8 cellular contexts compared by ENCODE assay signal in the genomic region with DNA sequence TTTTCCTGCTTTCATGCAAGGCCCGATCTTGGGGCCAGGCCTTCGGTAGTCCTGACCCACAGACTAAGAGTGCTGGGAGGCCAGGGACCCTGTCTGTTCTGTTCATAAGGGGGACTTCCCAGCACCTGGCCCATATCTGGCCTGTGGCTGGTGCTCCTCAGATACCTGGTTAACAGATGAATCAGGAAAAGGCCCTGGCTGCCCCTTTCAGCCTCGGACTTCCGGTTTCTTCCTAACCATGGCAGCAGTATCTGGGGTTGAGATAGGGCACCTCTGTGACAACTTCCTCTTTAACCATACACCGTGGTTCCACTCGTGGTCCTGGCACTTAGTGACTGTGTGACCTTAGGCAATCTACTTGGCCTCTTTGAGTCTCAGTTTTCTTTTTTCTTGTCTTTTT. TPM values are rescaled to one million over a fixed set of nuclear protein-coding genes. Genes with fewer than 3 reads are reported as not detected.
DNase-seq lines count a peak whose midpoint lies in the region; ATAC-seq and TF ChIP-seq lines count a peak whose summit lies in the region.

No MANE protein-coding gene starts in this region.

- H3K27me3 ChIP-seq in Karpas-422 (ENCODE audit: low read length) (no peaks in the 10 kb centered on the region), heart left ventricle (no peaks in the 10 kb centered on the region), prostate gland (replicated peaks; ENCODE audit: insufficient read depth) (no peaks in the 10 kb centered on the region)

- H3K4me1 ChIP-seq in Karpas-422 (ENCODE audit: low read length): peaks cover 95% of the 10 kb centered on the region
- H3K4me1 ChIP-seq in heart left ventricle: peaks cover 0 to 40% (median 6%) of the 10 kb centered on the region in 12 donors
- H3K4me1 ChIP-seq in prostate gland (replicated peaks): no peaks in the 10 kb centered on the region

- intact Hi-C loops in heart left ventricle (cut with DNase I) (loop anchor here in 1 of 10 donors (10.0 kb wide), 1 partner anchor 57 kb away; no protein-coding TSS in a partner anchor), lower leg skin (cut with DNase I; ENCODE audit: low total_unique reads) (no loop called here), prostate gland (cut with DNase I) (no loop called here)

- H3K27ac ChIP-seq in Karpas-422 (ENCODE audit: low read length): peak overlapping the region; percentile 83
- H3K27ac ChIP-seq in heart left ventricle: peak overlapping the region in 1 of 12 donors; percentile 37
- H3K27ac ChIP-seq in prostate gland: no peak overlapping the region

- no peak overlapping the region for H3K4me3 ChIP-seq in Karpas-422 (ENCODE audit: low read length)
- no peak overlapping the region for H3K4me3 ChIP-seq in heart left ventricle
- no peak overlapping the region for H3K4me3 ChIP-seq in lower leg skin (ENCODE audit: low read depth, poor library complexity, severe bottlenecking)
- no peak overlapping the region for H3K4me3 ChIP-seq in prostate gland

- no peak for TF ChIP-seq CTCF in heart left ventricle (IDR thresholded peaks at IDR 0.05)
- TF ChIP-seq CTCF in lower leg skin (IDR thresholded peaks at IDR 0.05): no peak
- no peak for TF ChIP-seq CTCF in prostate gland (IDR thresholded peaks at IDR 0.05)

- TF ChIP-seq POLR2A in heart left ventricle (IDR thresholded peaks at IDR 0.05) (no peak), lower leg skin (IDR thresholded peaks at IDR 0.05) (no peak), prostate gland (IDR thresholded peaks at IDR 0.05) (no peak)

- peaks cover 84% of the 10 kb centered on the region for H4K20me1 ChIP-seq in Karpas-422 (ENCODE audit: insufficient read depth, low read depth, low read length)

- DNase-seq in Karpas-422 (peak; percentile 77), heart left ventricle (peak in 1 of 5 donors; percentile 33), kidney glomerular epithelial cell (lab: John Stamatoyannopoulos, UW) (no peak), lower leg skin (ENCODE audit: low spot score in 2 of 2) (no peak), hippocampal formation (lab: John Stamatoyannopoulos, UW) (no peak), prostate gland (ENCODE audit: low spot score) (no peak)

- WGBS in heart left ventricle, 4 donors: 67 to 83% (median 77%) methylated on average over 6 of the region's 6 CpGs
- 58 to 63% methylated on average over 6 of the region's 6 CpGs for WGBS in lower leg skin, 2 donors
- 67% methylated on average over 6 of the region's 6 CpGs for WGBS in prostate gland

- ATAC-seq in GM18511 (IDR thresholded peaks at IDR 0.05; ENCODE audit: unreplicated experiment): peak; percentile 62
- ATAC-seq in GM21619 (IDR thresholded peaks at IDR 0.05; ENCODE audit: unreplicated experiment): peak; percentile 42
- ATAC-seq in heart left ventricle: peak in 3 of 4 donors; percentile 42 to 61 (median 45)

- peaks cover 79% of the 10 kb centered on the region for H3K36me3 ChIP-seq in Karpas-422 (ENCODE audit: insufficient read depth, low read length)
- peaks cover 0 to 5% (median 0%) of the 10 kb centered on the region in 9 donors for H3K36me3 ChIP-seq in heart left ventricle
- no peaks in the 10 kb centered on the region for H3K36me3 ChIP-seq in prostate gland

- H3K9me3 ChIP-seq in Karpas-422 (ENCODE audit: low read length): no peaks in the 10 kb centered on the region
- H3K9me3 ChIP-seq in heart left ventricle: no peaks in the 10 kb centered on the region
- no peaks in the 10 kb centered on the region for H3K9me3 ChIP-seq in prostate gland

- peak overlapping the region; percentile 53 for H3K9ac ChIP-seq in Karpas-422 (ENCODE audit: low read length)

- H3K9me2 ChIP-seq in Karpas-422 (replicated peaks; ENCODE audit: insufficient read depth, low read length): no peaks in the 10 kb centered on the region

- no peak overlapping the region for H2AFZ ChIP-seq in Karpas-422 (ENCODE audit: low read length)

- peak overlapping the region; percentile 46 for H3K4me2 ChIP-seq in Karpas-422 (ENCODE audit: low read depth, low read length, poor library complexity, severe bottlenecking)

- peaks cover 98% of the 10 kb centered on the region for H3K79me2 ChIP-seq in Karpas-422 (ENCODE audit: low read length)

RNA-seq across cellular contexts. Expression of a gene that starts 18.4 kb away (rescaled TPM):
- 574 and 580 TPM in 2 replicates for total RNA-seq in Karpas-422 (2014; rRNA removed; shearing (Covaris generic); ENCODE audit: low replicate concordance)
- total RNA-seq in heart left ventricle: 10 to 100 TPM in 2 of 9 donors, 1 to 10 TPM in 7; 3.7 to 35.4 (median 6.0) TPM
- 1 to 10 TPM; 2.0 to 2.5 TPM for polyA plus RNA-seq in heart left ventricle
- 10 to 100 TPM in 2 of 4 donors, 1 to 10 TPM in 2; 7.0 to 14.1 (median 10.2) TPM for total RNA-seq in lower leg skin
- total RNA-seq in prostate gland: 10 to 100 TPM; 10.3 to 12.8 TPM

Comparison
In these comparisons a context has a peak if more than half of its experiments do, and no peak if none do; other contexts are left out.
1. RNA of a gene that starts 18.4 kb away (total RNA-seq): 574 to 580 TPM in Karpas-422; 10.3 to 12.8 TPM in prostate gland, 7.0 to 14.1 TPM in lower leg skin and 3.7 to 35.4 TPM in heart left ventricle; every median in the first group is over 10 times any median in the second.
2. Peak in every context shown above with its lines, with median percentiles within 50 percentile points of each other: ATAC-seq.